20 cellular contexts compared by ENCODE assay signal in genomic region chr3:23457697-23458096, GRCh38.
"Had no signal": no experiment of that assay in that cellular context is flagged by ENCODE, and none has a peak within 500 bp of the region (broad histone marks: within the 10 kb centered on the region; RNA-seq: fewer than 3 reads in every experiment).

No MANE protein-coding gene starts in this region.

- H3K27me3 Mint-ChIP-seq: stimulated activated naive CD8-positive, alpha-beta T cell treated with anti-CD3 and anti-CD28 coated beads, Interleukin-15, Interleukin-2, amounts not matched to agents 100 ng/mL and 50 ng/mL, for 24 hours had no signal

- H3K36me3 Mint-ChIP-seq: natural killer cell treated with Interleukin-12 subunit alpha and Interleukin-12 subunit beta and Interleukin-15 and Interleukin-18, amount 100 ng/mL, for 72 hours; stimulated activated effector memory CD8-positive, alpha-beta T cell treated with anti-CD3 and anti-CD28 coated beads, Interleukin-12 subunit alpha, Interleukin-12 subunit beta, amount 100 ng/mL, for 72 hours had no signal

- H3K4me1 Mint-ChIP-seq: stimulated activated effector memory CD8-positive, alpha-beta T cell treated with anti-CD3 and anti-CD28 coated beads, Interleukin-12 subunit alpha, Interleukin-12 subunit beta, amount 100 ng/mL, for 72 hours had no signal

- H3K4me3 Mint-ChIP-seq: naive thymus-derived CD4-positive, alpha-beta T cell; natural killer cell treated with Interleukin-12 subunit alpha and Interleukin-12 subunit beta and Interleukin-15 and Interleukin-18, amount 100 ng/mL, for 72 hours; stimulated activated effector memory CD8-positive, alpha-beta T cell treated with anti-CD3 and anti-CD28 coated beads, Interleukin-12 subunit alpha, Interleukin-12 subunit beta, amount 100 ng/mL, for 72 hours; stimulated activated naive CD8-positive, alpha-beta T cell treated with anti-CD3 and anti-CD28 coated beads, Interleukin-15, Interleukin-2, amounts not matched to agents 100 ng/mL and 50 ng/mL, for 24 hours had no signal

- DNase-seq: heart right ventricle; islet precursor cell; lower lobe of right lung; mammary epithelial cell; mesenchymal stem cell; naive thymus-derived CD4-positive, alpha-beta T cell; pancreas; posterior cingulate gyrus; retina; right cardiac atrium; stimulated activated CD4-positive, alpha-beta T cell treated with anti-CD3 and anti-CD28 coated beads, Interleukin-4, amount 100 ng/mL, for 24 hours; stimulated activated naive CD4-positive, alpha-beta T cell; tibial artery; trophoblast cell; upper lobe of right lung had no signal

- H3K27ac Mint-ChIP-seq: natural killer cell treated with Interleukin-12 subunit alpha and Interleukin-12 subunit beta and Interleukin-15 and Interleukin-18, amount 100 ng/mL, for 72 hours; stimulated activated effector memory CD8-positive, alpha-beta T cell treated with anti-CD3 and anti-CD28 coated beads, Interleukin-12 subunit alpha, Interleukin-12 subunit beta, amount 100 ng/mL, for 72 hours; stimulated activated naive CD8-positive, alpha-beta T cell treated with anti-CD3 and anti-CD28 coated beads, Interleukin-15, Interleukin-2, amounts not matched to agents 100 ng/mL and 50 ng/mL, for 24 hours had no signal

- ATAC-seq: heart right ventricle; left lobe of liver; lower lobe of right lung; naive thymus-derived CD4-positive, alpha-beta T cell; natural killer cell treated with Interleukin-12 subunit alpha and Interleukin-12 subunit beta and Interleukin-15 and Interleukin-18, amount 100 ng/mL, for 72 hours; pancreas; right cardiac atrium; sciatic nerve; upper lobe of right lung had no signal
